Comparison of ENCODE assay signal across 10 cellular contexts in the genomic region with DNA sequence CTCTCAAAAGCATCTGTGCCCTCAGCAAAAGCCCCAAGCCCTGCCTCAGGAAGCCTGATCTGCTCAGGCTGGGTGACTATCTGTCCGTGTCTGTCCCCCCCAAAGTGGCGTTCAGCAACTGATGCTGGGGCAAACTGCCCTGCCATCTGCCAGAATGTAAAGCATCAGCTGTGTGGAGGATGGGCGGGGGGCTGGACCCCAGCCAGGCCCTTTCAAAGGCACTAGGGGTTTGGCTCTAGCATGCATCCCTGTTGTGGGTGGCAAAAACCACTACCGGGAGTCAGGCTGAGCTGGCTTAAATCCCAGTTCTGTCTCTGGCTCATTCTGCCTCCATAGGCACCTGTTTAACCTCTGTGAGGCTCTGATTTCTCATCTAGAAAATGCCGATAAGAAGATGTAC. TPM values are rescaled to one million over a fixed set of nuclear protein-coding genes. Genes with fewer than 3 reads are reported as not detected.
DNase-seq lines count a peak whose midpoint lies in the region; ATAC-seq and TF ChIP-seq lines count a peak whose summit lies in the region.
"Had no signal": no experiment of that assay in that cellular context is flagged by ENCODE, and none has a peak within 500 bp of the region (broad histone marks: within the 10 kb centered on the region; RNA-seq: fewer than 3 reads in every experiment).

No MANE protein-coding gene starts in this region.

- H3K27ac Mint-ChIP-seq in MCF 10A (ENCODE audit: low read depth, unreplicated experiment) = no peak overlapping the region
- H3K27ac Mint-ChIP-seq in nephron progenitor cell = no peak overlapping the region
- H3K27ac Mint-ChIP-seq: activated naive CD8-positive, alpha-beta T cell treated with anti-CD3 and anti-CD28 coated beads for 36 hours; T-helper 1 cell treated with Interleukin-12 subunit alpha and Interleukin-12 subunit beta and Interleukin-4 antibody, amounts not matched to agents 30 μg/mL and 1 μg/mL, for 36 hours had no signal

- no peak overlapping the region for H3K4me3 Mint-ChIP-seq in MCF 10A (ENCODE audit: unreplicated experiment)
- H3K4me3 Mint-ChIP-seq in nephron progenitor cell = no peak overlapping the region
- H3K4me3 Mint-ChIP-seq: activated naive CD8-positive, alpha-beta T cell treated with anti-CD3 and anti-CD28 coated beads for 36 hours; T-helper 1 cell treated with Interleukin-12 subunit alpha and Interleukin-12 subunit beta and Interleukin-4 antibody, amounts not matched to agents 30 μg/mL and 1 μg/mL, for 36 hours had no signal

- ATAC-seq in HG03196 (IDR thresholded peaks at IDR 0.05; ENCODE audit: unreplicated experiment) = no peak
- no peak for ATAC-seq in HG03108 (IDR thresholded peaks at IDR 0.05; ENCODE audit: unreplicated experiment)

- POLR2A ChIA-PET in MCF 10A (lab: Yijun Ruan, JAX) = no interaction called here

- CTCF ChIA-PET in MCF 10A (lab: Yijun Ruan, JAX) = no interaction called here

- DNase-seq in NCI-H345 (lab: John Stamatoyannopoulos, UW) (peak; percentile 53), NCI-H345 treated with DMSO at 0.1 percent for 48 hours (lab: John Stamatoyannopoulos, UW; ENCODE audit: unreplicated experiment) (no peak), NCI-H1694 treated with DMSO at 0.1 percent for 48 hours (lab: John Stamatoyannopoulos, UW) (peak; percentile 97), MCF 10A (ENCODE audit: unreplicated experiment) (peak; percentile 94), nephron progenitor cell (peak; percentile 1), hippocampal formation (lab: John Stamatoyannopoulos, UW) (no peak)
- DNase-seq: activated naive CD8-positive, alpha-beta T cell treated with anti-CD3 and anti-CD28 coated beads for 36 hours had no signal

- no peak for TF ChIP-seq CTCF in MCF 10A (IDR thresholded peaks at IDR 0.05; ENCODE audit: unreplicated experiment)
- no peak for TF ChIP-seq CTCF in nephron progenitor cell (IDR thresholded peaks at IDR 0.05)

- no peaks in the 10 kb centered on the region for H3K4me1 Mint-ChIP-seq in MCF 10A (ENCODE audit: insufficient read depth, unreplicated experiment)
- no peaks in the 10 kb centered on the region for H3K4me1 Mint-ChIP-seq in nephron progenitor cell
- H3K4me1 Mint-ChIP-seq: activated naive CD8-positive, alpha-beta T cell treated with anti-CD3 and anti-CD28 coated beads for 36 hours had no signal

- H3K27me3 Mint-ChIP-seq in MCF 10A (ENCODE audit: insufficient read depth, unreplicated experiment) = no peaks in the 10 kb centered on the region
- H3K27me3 Mint-ChIP-seq in nephron progenitor cell (ENCODE audit: low read depth, poor library complexity) = no peaks in the 10 kb centered on the region

- BruUV-seq in MCF 10A (replicated peaks; lab: Mats Ljungman, UMichigan) = no TSS peak

- H3K9me3 Mint-ChIP-seq in MCF 10A (ENCODE audit: unreplicated experiment) = no peaks in the 10 kb centered on the region
- no peaks in the 10 kb centered on the region for H3K9me3 Mint-ChIP-seq in nephron progenitor cell
- H3K9me3 Mint-ChIP-seq: activated naive CD8-positive, alpha-beta T cell treated with anti-CD3 and anti-CD28 coated beads for 36 hours; T-helper 1 cell treated with Interleukin-12 subunit alpha and Interleukin-12 subunit beta and Interleukin-4 antibody, amounts not matched to agents 30 μg/mL and 1 μg/mL, for 36 hours had no signal

- no peaks in the 10 kb centered on the region for H3K36me3 Mint-ChIP-seq in MCF 10A (ENCODE audit: insufficient read depth, unreplicated experiment)
- no peaks in the 10 kb centered on the region for H3K36me3 Mint-ChIP-seq in nephron progenitor cell (ENCODE audit: low read depth)
- H3K36me3 Mint-ChIP-seq: activated naive CD8-positive, alpha-beta T cell treated with anti-CD3 and anti-CD28 coated beads for 36 hours had no signal

- intact Hi-C loops in MCF 10A (cut with micrococcal nuclease) = no loop called here

RNA-seq across cellular contexts. Expression of a gene that starts 35.5 kb away (rescaled TPM):
- total RNA-seq in MCF 10A (2022) = not detected in 2 replicates
- total RNA-seq: activated naive CD8-positive, alpha-beta T cell treated with anti-CD3 and anti-CD28 coated beads for 36 hours had no signal

RNA-seq across cellular contexts. Expression of a gene that starts 55.2 kb away (rescaled TPM):
- total RNA-seq in MCF 10A (2022) = not detected in 2 replicates
- total RNA-seq: activated naive CD8-positive, alpha-beta T cell treated with anti-CD3 and anti-CD28 coated beads for 36 hours had no signal

RNA-seq across cellular contexts. Expression of a gene that starts 58.0 kb away (rescaled TPM):
- total RNA-seq in MCF 10A (2022) = 0.79 and 0.84 TPM in 2 replicates

Comparison
In these comparisons a context has a peak if more than half of its experiments do, and no peak if none do; other contexts are left out.
1. DNase-seq: peak in NCI-H345 (single experiment), NCI-H1694 treated with DMSO at 0.1 percent for 48 hours (single experiment), MCF 10A (single experiment) and nephron progenitor cell (single experiment); none in NCI-H345 treated with DMSO at 0.1 percent for 48 hours (single experiment) and hippocampal formation (0 of 2).